In the genomic region with DNA sequence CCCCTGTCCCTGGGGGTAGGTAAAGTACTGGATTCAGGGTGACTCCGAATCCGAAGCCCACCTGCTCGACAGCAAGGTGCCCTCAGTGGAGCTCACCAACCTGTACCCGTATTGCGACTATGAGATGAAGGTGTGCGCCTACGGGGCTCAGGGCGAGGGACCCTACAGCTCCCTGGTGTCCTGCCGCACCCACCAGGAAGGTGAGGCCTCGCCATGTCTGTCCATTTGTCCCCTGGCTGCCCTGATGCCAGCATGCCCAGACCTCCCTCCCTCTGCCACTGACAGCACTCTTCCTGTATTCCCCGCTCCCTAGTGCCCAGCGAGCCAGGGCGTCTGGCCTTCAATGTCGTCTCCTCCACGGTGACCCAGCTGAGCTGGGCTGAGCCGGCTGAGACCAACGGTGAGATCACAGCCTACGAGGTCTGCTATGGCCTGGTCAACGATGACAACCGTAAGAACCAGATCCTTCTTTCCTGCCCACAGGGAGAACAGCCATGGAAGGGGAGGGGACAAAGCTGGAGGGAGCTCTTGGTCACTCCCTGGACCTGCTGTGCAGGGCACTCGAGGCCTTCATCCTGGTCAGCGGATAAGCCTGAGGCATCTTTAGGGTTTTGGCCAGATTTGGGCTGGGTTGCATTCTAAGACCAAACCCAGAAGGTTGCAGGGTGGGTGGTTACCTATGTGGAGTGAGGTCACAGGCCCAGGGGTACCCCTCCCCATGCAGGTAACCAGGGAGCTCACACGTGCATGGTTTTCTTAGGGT, we compare ENCODE assay signal across 19 cellular contexts. TPM values are rescaled to one million over a fixed set of nuclear protein-coding genes. Genes with fewer than 3 reads are reported as not detected.
DNase-seq lines count a peak whose midpoint lies in the region; FAIRE-seq and TF ChIP-seq lines count a peak whose summit lies in the region.
"Had no signal": no experiment of that assay in that cellular context is flagged by ENCODE, and none has a peak within 500 bp of the region (broad histone marks: within the 10 kb centered on the region; RNA-seq: fewer than 3 reads in every experiment).

No MANE protein-coding gene starts in this region.

- H3K4me3 Mint-ChIP-seq in CD14-positive monocyte (no peak overlapping the region), astrocyte (ENCODE audit: unreplicated experiment) (no peak overlapping the region), neural progenitor cell (peak overlapping the region; percentile 42)

- no peaks in the 10 kb centered on the region for H3K9me3 ChIP-seq in HEK293 (ENCODE audit: control insufficient read depth, insufficient read depth, low read depth, low read length)
- no peaks in the 10 kb centered on the region for H3K9me3 ChIP-seq in astrocyte (ENCODE audit: insufficient read depth, low read depth, low read length)
- H3K9me3 ChIP-seq in neural progenitor cell (ENCODE audit: low read depth) = no peaks in the 10 kb centered on the region
- H3K9me3 ChIP-seq: Caco-2 had no signal

- no peak overlapping the region for H3K27ac ChIP-seq in HEK293 (ENCODE audit: extremely low read depth, low read depth, low read length)
- H3K27ac ChIP-seq in astrocyte (ENCODE audit: low read depth, low read length) = no peak overlapping the region
- no peak overlapping the region for H3K27ac ChIP-seq in neural progenitor cell

- H3K79me2 ChIP-seq in astrocyte (ENCODE audit: insufficient read depth, low read length) = no peaks in the 10 kb centered on the region
- H3K79me2 ChIP-seq in neural progenitor cell (ENCODE audit: low read depth) = no peaks in the 10 kb centered on the region

- H3K9me3 Mint-ChIP-seq in CD14-positive monocyte (peaks cover 0 to 4% (median 0%) of the 10 kb centered on the region in 7 donors), astrocyte (ENCODE audit: unreplicated experiment) (no peaks in the 10 kb centered on the region), neural progenitor cell (no peaks in the 10 kb centered on the region)
- H3K9me3 Mint-ChIP-seq: CD4-positive, CD25-positive, alpha-beta regulatory T cell had no signal

- no peak for TF ChIP-seq CTCF in CD14-positive monocyte (IDR thresholded peaks at IDR 0.05)
- TF ChIP-seq CTCF in HEK293 (tag by site-specific recombination; IDR thresholded peaks at IDR 0.05) = no peak
- no peak for TF ChIP-seq CTCF in astrocyte (IDR thresholded peaks at IDR 0.05; ENCODE audit: insufficient read depth, low read depth, low read length)
- no peak for TF ChIP-seq CTCF in neural progenitor cell (IDR thresholded peaks at IDR 0.05)

- H3K9ac ChIP-seq in astrocyte (ENCODE audit: low read length) (no peak overlapping the region), neural progenitor cell (no peak overlapping the region)

- FAIRE-seq in astrocyte (lab: Jason Lieb, UNC) = no peak

- H2AFZ ChIP-seq in astrocyte (ENCODE audit: low read depth, low read length) (no peak overlapping the region), neural progenitor cell (replicated peaks) (no peak overlapping the region)

- H3K4me1 Mint-ChIP-seq in CD14-positive monocyte = peaks cover 30% of the 10 kb centered on the region
- peaks cover 5% of the 10 kb centered on the region for H3K4me1 Mint-ChIP-seq in astrocyte (ENCODE audit: low read depth, unreplicated experiment)
- peaks cover 12% of the 10 kb centered on the region for H3K4me1 Mint-ChIP-seq in neural progenitor cell

- H3K4me1 ChIP-seq in HEK293 (ENCODE audit: control insufficient read depth, insufficient read depth, low read length) (no peaks in the 10 kb centered on the region), astrocyte (ENCODE audit: insufficient read depth, low read length) (peaks cover 4% of the 10 kb centered on the region), neural progenitor cell (peaks cover 9% of the 10 kb centered on the region)

- H3K36me3 Mint-ChIP-seq in CD14-positive monocyte = no peaks in the 10 kb centered on the region
- H3K36me3 Mint-ChIP-seq in astrocyte (ENCODE audit: low read depth, unreplicated experiment) = peaks cover 4% of the 10 kb centered on the region
- H3K36me3 Mint-ChIP-seq in neural progenitor cell = no peaks in the 10 kb centered on the region

- H3K36me3 ChIP-seq in HEK293 (ENCODE audit: control insufficient read depth in 2 of 2, insufficient read depth in 1 of 2, low read length in 2 of 2) = no peaks in the 10 kb centered on the region
- no peaks in the 10 kb centered on the region for H3K36me3 ChIP-seq in astrocyte (ENCODE audit: insufficient read depth, low read length)
- H3K36me3 ChIP-seq in neural progenitor cell = no peaks in the 10 kb centered on the region

- peaks cover 30% of the 10 kb centered on the region for H3F3A ChIP-seq in neural progenitor cell (ENCODE audit: low read depth)

- H3K4me2 ChIP-seq in astrocyte (ENCODE audit: low read length) = no peak overlapping the region
- H3K4me2 ChIP-seq in neural progenitor cell = no peak overlapping the region

- H4K20me1 ChIP-seq in astrocyte (ENCODE audit: insufficient read depth, low read length) = no peaks in the 10 kb centered on the region
- H4K20me1 ChIP-seq in neural progenitor cell (ENCODE audit: low read depth) = no peaks in the 10 kb centered on the region

- intact Hi-C loops in CD14-positive monocyte (cut with micrococcal nuclease) = loop anchor here in 1 of 2 donors (2.0 kb wide), 2 partner anchors 78 to 118 kb away; a partner anchor contains a TSS

- peak overlapping the region in 3 of 7 donors; percentile 25 to 45 (median 26) for H3K27ac Mint-ChIP-seq in CD14-positive monocyte
- peak overlapping the region; percentile 20 for H3K27ac Mint-ChIP-seq in astrocyte (ENCODE audit: unreplicated experiment)
- H3K27ac Mint-ChIP-seq in neural progenitor cell = peak overlapping the region; percentile 54

- CTCF ChIA-PET in HEK293 (lab: Yijun Ruan, JAX) = interaction anchor here (0.6 to 10.5 kb wide), 33 partner anchors 10 to 527 kb away, joined by 3 to 341 read pairs (median 6); a partner anchor contains a TSS

- no peaks in the 10 kb centered on the region for H3K27me3 ChIP-seq in astrocyte (ENCODE audit: insufficient read depth, low read length)
- peaks cover 6% of the 10 kb centered on the region for H3K27me3 ChIP-seq in neural progenitor cell

- DNase-seq in CD14-positive monocyte (ENCODE audit: low spot score) (peak; percentile 44), astrocyte (ENCODE audit: low read depth) (no peak), neural progenitor cell (ENCODE audit: low spot score) (no peak), NCI-H2081 (lab: John Stamatoyannopoulos, UW) (no peak), LoVo (ENCODE audit: low spot score) (no peak)
- no peak for DNase-seq in activated CD4-positive, alpha-beta T cell treated with anti-CD3 and anti-CD28 coated beads for 4 hours
- DNase-seq: ACHN; Caco-2; CD4-positive, CD25-positive, alpha-beta regulatory T cell; DMS153; H7; MV-4-11; NCI-H1417; NCI-H187 treated with DMSO at 0.1 percent for 48 hours; NCI-H446; NCI-H69; OCI-M1; RPMI8226 had no signal

- POLR2A ChIA-PET in HEK293 (lab: Yijun Ruan, JAX) = interaction anchor here (0.9 to 1.2 kb wide), 2 partner anchors 29 to 104 kb away, joined by 3 read pairs; a partner anchor contains a TSS

- peaks cover 7 to 17% (median 10%) of the 10 kb centered on the region in 3 donors for H3K27me3 Mint-ChIP-seq in CD14-positive monocyte (ENCODE audit: low read depth in 3 of 3)
- H3K27me3 Mint-ChIP-seq in astrocyte (ENCODE audit: low read depth, unreplicated experiment) = peaks cover 8% of the 10 kb centered on the region
- peaks cover 13% of the 10 kb centered on the region for H3K27me3 Mint-ChIP-seq in neural progenitor cell (ENCODE audit: insufficient read depth, low read depth)

- H3K4me3 ChIP-seq in HEK293 (ENCODE audit: low read depth, low read length) (no peak overlapping the region), astrocyte (ENCODE audit: insufficient read depth, low read depth, low read length) (no peak overlapping the region), neural progenitor cell (no peak overlapping the region)

TF ChIP-seq in HEK293, 187 proteins besides CTCF, POLR2A, EP300 and RAD21:
- TF ChIP-seq SCRT2 (tag by site-specific recombination; IDR thresholded peaks at IDR 0.05) (no peak), GLI4 (tag by site-specific recombination; IDR thresholded peaks at IDR 0.05) (peak; percentile 50; the same call in 1 of the 2 replicates)

RNA-seq across cellular contexts. Expression of a gene that starts 14.2 kb away (rescaled TPM):
- 100 to 1,000 TPM in 1 of 2 donors, 10 to 100 TPM in 1; 84.3 to 108 TPM for polyA plus RNA-seq in CD14-positive monocyte
- total RNA-seq in astrocyte (22.6 and 31.1 TPM in 2 replicates), neural progenitor cell (ENCODE audit: low replicate concordance) (6.5 and 27.3 TPM in 2 replicates)

RNA-seq across cellular contexts. Expression of a gene that starts 29.6 kb away (rescaled TPM):
- polyA plus RNA-seq in CD14-positive monocyte = under 1 TPM in 1 of 2 donors, not detected in 1; 0.82 TPM
- total RNA-seq in astrocyte = 2.1 and 6.6 TPM in 2 replicates
- 1.1 TPM in 1 of 2 replicates, not detected in the other for total RNA-seq in neural progenitor cell (ENCODE audit: low replicate concordance)
- total RNA-seq: CD4-positive, CD25-positive, alpha-beta regulatory T cell had no signal

RNA-seq across cellular contexts. Expression of a gene that starts 33.8 kb away (rescaled TPM):
- 1 to 10 TPM; 6.3 to 7.8 TPM for polyA plus RNA-seq in CD14-positive monocyte
- total RNA-seq in astrocyte (14.9 and 16.7 TPM in 2 replicates), neural progenitor cell (ENCODE audit: low replicate concordance) (38.5 and 43.0 TPM in 2 replicates)
